In the genomic region with DNA sequence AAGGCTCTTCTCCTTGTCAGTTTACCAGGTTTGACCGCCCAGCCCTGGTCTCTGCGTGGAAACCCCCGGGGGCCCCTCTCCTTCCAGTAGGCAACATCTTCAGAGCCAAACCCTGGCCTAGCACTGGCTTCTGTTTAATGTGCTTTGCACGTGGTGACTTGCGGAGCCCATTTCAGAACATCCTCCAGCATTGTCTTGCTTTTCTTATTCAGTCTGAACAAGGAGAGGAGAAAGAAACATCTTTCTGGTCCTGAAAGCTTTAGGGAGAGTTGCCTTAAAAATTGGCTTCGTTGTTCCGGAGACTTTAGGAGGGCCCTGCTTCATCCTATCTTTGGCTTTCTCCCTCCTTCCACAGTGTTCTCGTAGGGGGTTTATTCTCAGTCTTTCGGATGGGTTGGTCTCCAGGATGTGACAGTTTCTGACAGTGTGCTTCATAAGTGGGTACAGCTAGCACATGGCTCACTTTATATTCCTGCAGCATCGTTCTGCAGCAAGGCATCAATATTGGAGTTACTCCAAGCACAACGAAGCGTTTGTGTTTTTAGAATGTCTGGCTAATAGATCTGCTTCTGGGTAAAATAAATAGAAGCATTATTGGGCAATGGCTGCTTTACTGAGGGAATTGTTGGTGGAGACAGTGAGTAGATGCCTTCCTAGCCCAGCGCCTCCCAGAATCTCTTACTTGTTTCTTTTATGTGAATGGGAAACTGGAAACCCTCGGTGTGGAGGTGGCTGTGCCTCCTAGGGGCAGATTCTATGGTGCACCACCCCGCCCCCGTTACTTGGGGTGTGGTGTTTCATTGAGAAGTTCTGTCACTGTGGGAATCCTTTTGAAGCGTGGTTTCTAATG, we compare ENCODE assay signal across 8 cellular contexts. TPM values are rescaled to one million over a fixed set of nuclear protein-coding genes. Genes with fewer than 3 reads are reported as not detected.
DNase-seq lines count a peak whose midpoint lies in the region; ATAC-seq and TF ChIP-seq lines count a peak whose summit lies in the region.

No MANE protein-coding gene starts in this region.

- H3K36me3 Mint-ChIP-seq in T-helper 17 cell (ENCODE audit: low read depth) = no peaks in the 10 kb centered on the region

- in situ Hi-C loops in GM13976 (cut with MboI; ENCODE audit: low sequenced_read_pairs, unreplicated experiment) = no loop called here

- H3K4me1 Mint-ChIP-seq in T-helper 17 cell = peaks cover 6% of the 10 kb centered on the region

- H3K27ac Mint-ChIP-seq in T-helper 17 cell = no peak overlapping the region

- TF ChIP-seq CTCF in AG09319 (IDR thresholded peaks at IDR 0.05; ENCODE audit: low read depth, low read length) (peak; percentile 21), GM13976 (IDR thresholded peaks at IDR 0.05; ENCODE audit: borderline replicate concordance, control extremely low read depth, extremely low read depth, insufficient read depth, missing control alignments) (no peak)

- peak overlapping the region; percentile 78 for H3K4me3 Mint-ChIP-seq in T-helper 17 cell

- ATAC-seq in T-helper 17 cell (no peak), GM19351 (IDR thresholded peaks at IDR 0.05; ENCODE audit: unreplicated experiment) (no peak)

- H3K27me3 Mint-ChIP-seq in T-helper 17 cell = peaks cover 66% of the 10 kb centered on the region

- DNase-seq in AG09319 (ENCODE audit: extremely low read depth, low read depth) = no peak
- DNase-seq in H4 (ENCODE audit: low spot score) = peak; percentile 43
- DNase-seq in T-helper 17 cell = no peak
- peak; percentile 42 for DNase-seq in hepatic stellate cell (ENCODE audit: low spot score)
- peak; percentile 85 for DNase-seq in retina
- DNase-seq in GM13976 (ENCODE audit: low spot score) = no peak
- DNase-seq in activated CD4-positive, CD25-positive, alpha-beta regulatory T cell (lab: John Stamatoyannopoulos, UW) = no peak

- no peaks in the 10 kb centered on the region for H3K9me3 ChIP-seq in T-helper 17 cell (ENCODE audit: control insufficient read depth, low read length, poor library complexity, severe bottlenecking)

RNA-seq across cellular contexts. Expression of gene FARP1, which starts 1.8 kb away (rescaled TPM):
- 6.3 and 12.8 TPM in 2 replicates for total RNA-seq in H4 (2014; rRNA removed; shearing (Covaris generic))
- under 1 TPM; 0.76 to 0.87 TPM for total RNA-seq in T-helper 17 cell

RNA-seq across cellular contexts. Expression of gene RNF113B, which starts 32.3 kb away (rescaled TPM):
- not detected in 2 replicates for total RNA-seq in H4 (2014; rRNA removed; shearing (Covaris generic))
- not detected for total RNA-seq in T-helper 17 cell

Comparison
In these comparisons a context has a peak if more than half of its experiments do, and no peak if none do; other contexts are left out.
1. DNase-seq: peak in H4 (single experiment), hepatic stellate cell (single experiment) and retina (single experiment); none in AG09319 (single experiment), T-helper 17 cell (0 of 3), GM13976 (single experiment) and activated CD4-positive, CD25-positive, alpha-beta regulatory T cell (0 of 4).